Comparison of ENCODE assay signal across 23 cellular contexts in the genomic region with DNA sequence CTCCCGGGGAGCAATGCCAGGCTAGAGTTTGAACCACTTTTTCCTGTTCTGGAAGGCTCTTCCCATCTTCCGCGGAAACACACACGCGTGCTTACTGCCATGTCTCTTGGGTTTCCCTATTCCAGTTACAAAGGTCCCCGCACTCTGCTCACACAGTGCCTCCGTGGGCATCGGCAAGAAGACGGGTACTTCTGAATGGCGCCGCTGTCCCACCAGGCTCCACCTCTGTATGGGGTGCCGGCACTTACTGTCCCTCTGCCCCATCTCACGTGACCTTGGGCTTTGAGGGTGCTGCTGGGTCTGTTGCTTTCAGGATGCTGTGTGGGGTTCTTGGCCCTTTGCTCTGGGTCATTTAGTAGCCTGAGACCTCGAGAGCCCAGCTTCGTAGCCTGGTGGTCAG.
DNase-seq lines count a peak whose midpoint lies in the region; ATAC-seq and TF ChIP-seq lines count a peak whose summit lies in the region.
"Had no signal": no experiment of that assay in that cellular context is flagged by ENCODE, and none has a peak within 500 bp of the region (broad histone marks: within the 10 kb centered on the region; RNA-seq: fewer than 3 reads in every experiment).

No MANE protein-coding gene starts in this region.

- WGBS in spleen, 5 donors: 95 to 98% (median 96%) methylated on average over 14 to 15 of the region's 15 CpGs
- WGBS in tibial nerve, 2 donors: 97 to 99% methylated on average over 14 to 15 of the region's 15 CpGs

- H3K4me1 Mint-ChIP-seq in WTC11 (peaks cover 16% of the 10 kb centered on the region), endothelial cell (ENCODE audit: unreplicated experiment) (no peaks in the 10 kb centered on the region)
- H3K4me1 Mint-ChIP-seq: B cell had no signal

- no peak for DNase-seq in WTC11 (ENCODE audit: low spot score)
- no peak for DNase-seq in endothelial cell (ENCODE audit: low spot score)
- peak; percentile 34 for DNase-seq in spleen
- DNase-seq in tibial nerve (ENCODE audit: low spot score in 2 of 2): no peak
- no peak for DNase-seq in AG08396 (ENCODE audit: low spot score)
- no peak for DNase-seq in Ammon's horn (ENCODE audit: low spot score)
- DNase-seq in effector CD8-positive, alpha-beta T cell (lab: John Stamatoyannopoulos, UW): no peak
- DNase-seq: 8988T; ACHN; Caco-2; CD4-positive, CD25-positive, alpha-beta regulatory T cell; CD8-positive, alpha-beta T cell; DMS153; DND-41; GDM1; GM23248; H7; HCEC 1CT had no signal

- H3K36me3 ChIP-seq in spleen: peaks cover 0 to 95% (median 57%) of the 10 kb centered on the region in 6 donors
- H3K36me3 ChIP-seq in tibial nerve: peaks cover 0 to 54% (median 0%) of the 10 kb centered on the region in 3 donors

- H3K9me3 Mint-ChIP-seq in WTC11 (no peaks in the 10 kb centered on the region), endothelial cell (ENCODE audit: unreplicated experiment) (no peaks in the 10 kb centered on the region)
- H3K9me3 Mint-ChIP-seq: CD8-positive, alpha-beta T cell had no signal

- H3K27ac ChIP-seq in spleen (no peak overlapping the region), tibial nerve (peak overlapping the region in 3 of 4 donors; percentile 6 to 93 (median 89))
- H3K27ac ChIP-seq: BLaER1, C4-2B, GM23248 had no signal

- no peaks in the 10 kb centered on the region for H3K9me3 ChIP-seq in spleen
- H3K9me3 ChIP-seq in tibial nerve: peaks cover 0 to 7% (median 0%) of the 10 kb centered on the region in 4 donors
- H3K9me3 ChIP-seq: A549, BLaER1, Caco-2 had no signal

- H3K4me3 ChIP-seq in spleen (no peak overlapping the region), tibial nerve (no peak overlapping the region)
- H3K4me3 ChIP-seq: A549, BLaER1, GM12878, GM23248 had no signal

- no peak for TF ChIP-seq POLR2A in spleen (IDR thresholded peaks at IDR 0.05)
- no peak for TF ChIP-seq POLR2A in tibial nerve (IDR thresholded peaks at IDR 0.05)

- CTCF ChIA-PET in WTC11 (lab: Charles Lee): no interaction called here

- H3K36me3 Mint-ChIP-seq in WTC11 (peaks cover 34% of the 10 kb centered on the region), endothelial cell (ENCODE audit: low read depth, unreplicated experiment) (peaks cover 23% of the 10 kb centered on the region)

- H3K4me3 Mint-ChIP-seq in WTC11 (no peak overlapping the region), endothelial cell (ENCODE audit: unreplicated experiment) (peak overlapping the region; percentile 23)
- H3K4me3 Mint-ChIP-seq: B cell; CD4-positive, CD25-positive, alpha-beta regulatory T cell; CD8-positive, alpha-beta T cell had no signal

- no peak for ATAC-seq in WTC11
- ATAC-seq: A549; CD8-positive, alpha-beta T cell; GM12878 had no signal

- H3K27me3 ChIP-seq in spleen (replicated peaks in 1 of 7) (no peaks in the 10 kb centered on the region), tibial nerve (no peaks in the 10 kb centered on the region)
- H3K27me3 ChIP-seq: BLaER1 had no signal

- POLR2A ChIA-PET in WTC11 (lab: Charles Lee): no interaction called here

- peaks cover 0 to 5% (median under 1%) of the 10 kb centered on the region in 6 donors for H3K4me1 ChIP-seq in spleen
- peaks cover 0 to 38% (median under 1%) of the 10 kb centered on the region in 4 donors for H3K4me1 ChIP-seq in tibial nerve
- H3K4me1 ChIP-seq: Caco-2 had no signal

- H3K27me3 Mint-ChIP-seq in WTC11 (ENCODE audit: low read depth) (no peaks in the 10 kb centered on the region), endothelial cell (ENCODE audit: unreplicated experiment) (peaks cover 5% of the 10 kb centered on the region)
- H3K27me3 Mint-ChIP-seq: B cell; CD4-positive, CD25-positive, alpha-beta regulatory T cell had no signal

- TF ChIP-seq CTCF in WTC11 (IDR thresholded peaks at IDR 0.05) (no peak), endothelial cell (IDR thresholded peaks at IDR 0.05; ENCODE audit: unreplicated experiment) (no peak), spleen (IDR thresholded peaks at IDR 0.05 in 8 of 11, conservative IDR thresholded peaks at IDR 0.05 in 3 of 11) (no peak), tibial nerve (IDR thresholded peaks at IDR 0.05) (no peak)

- H3K27ac Mint-ChIP-seq in WTC11 (0 out of 2 replicates have a peak overlapping the region, but pooled peaks have one; percentile 48), endothelial cell (ENCODE audit: unreplicated experiment) (no peak overlapping the region)
- H3K27ac Mint-ChIP-seq: B cell; CD4-positive, CD25-positive, alpha-beta regulatory T cell; CD8-positive, alpha-beta T cell had no signal

- TF ChIP-seq EP300 in tibial nerve (IDR thresholded peaks at IDR 0.05): no peak

- intact Hi-C loops in spleen (cut with DNase I; ENCODE audit: low total_unique reads): no loop called here

TF ChIP-seq in WTC11, 78 proteins besides CTCF, POLR2A, EP300 and RAD21:
- no peak for TF ChIP-seq JAZF1 (CRISPR knock-in tag; IDR thresholded peaks at IDR 0.05)
- TF ChIP-seq, protein P1, sequence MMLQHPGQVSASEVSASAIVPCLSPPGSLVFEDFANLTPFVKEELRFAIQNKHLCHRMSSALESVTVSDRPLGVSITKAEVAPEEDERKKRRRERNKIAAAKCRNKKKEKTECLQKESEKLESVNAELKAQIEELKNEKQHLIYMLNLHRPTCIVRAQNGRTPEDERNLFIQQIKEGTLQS (CRISPR knock-in tag; conservative IDR thresholded peaks at IDR 0.05): no peak
- TF ChIP-seq, protein P2, sequence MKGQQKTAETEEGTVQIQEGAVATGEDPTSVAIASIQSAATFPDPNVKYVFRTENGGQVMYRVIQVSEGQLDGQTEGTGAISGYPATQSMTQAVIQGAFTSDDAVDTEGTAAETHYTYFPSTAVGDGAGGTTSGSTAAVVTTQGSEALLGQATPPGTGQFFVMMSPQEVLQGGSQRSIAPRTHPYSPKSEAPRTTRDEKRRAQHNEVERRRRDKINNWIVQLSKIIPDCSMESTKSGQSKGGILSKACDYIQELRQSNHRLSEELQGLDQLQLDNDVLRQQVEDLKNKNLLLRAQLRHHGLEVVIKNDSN (CRISPR knock-in tag; IDR thresholded peaks at IDR 0.05): no peak
- no peak for TF ChIP-seq ZNF423 (CRISPR knock-in tag; IDR thresholded peaks at IDR 0.05)
- no peak for TF ChIP-seq HMGA2 (CRISPR knock-in tag; IDR thresholded peaks at IDR 0.05)
TF ChIP-seq in WTC11: peak in this region for 0.

Comparison
In these comparisons a context has a peak if more than half of its experiments do, and no peak if none do; other contexts are left out.
1. H3K27ac ChIP-seq: peak in tibial nerve (3 of 4); none in spleen (0 of 8).